Comparison of ENCODE assay signal across 1 cellular context in genomic region chr3:69250014-69250413, GRCh38.
TF ChIP-seq lines count a peak whose summit lies in the region.

No MANE protein-coding gene starts in this region.

TF ChIP-seq in HEK293, 187 proteins besides CTCF, POLR2A, EP300 and RAD21 (continued from another document and continues in another):
- TF ChIP-seq ZNF626 (tag by site-specific recombination; IDR thresholded peaks at IDR 0.05): no peak
- TF ChIP-seq, protein P1, sequence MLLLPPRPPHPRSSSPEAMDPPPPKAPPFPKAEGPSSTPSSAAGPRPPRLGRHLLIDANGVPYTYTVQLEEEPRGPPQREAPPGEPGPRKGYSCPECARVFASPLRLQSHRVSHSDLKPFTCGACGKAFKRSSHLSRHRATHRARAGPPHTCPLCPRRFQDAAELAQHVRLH (tag by site-specific recombination; IDR thresholded peaks at IDR 0.05): peak; percentile 95
- TF ChIP-seq ZNF175 (tag by site-specific recombination; IDR thresholded peaks at IDR 0.05): no peak
- TF ChIP-seq ZNF433 (tag by site-specific recombination; IDR thresholded peaks at IDR 0.05; ENCODE audit: low read depth): no peak
- TF ChIP-seq ZNF416 (tag by site-specific recombination; IDR thresholded peaks at IDR 0.05): no peak
- peak; percentile 98 for TF ChIP-seq KLF8 (tag by site-specific recombination; IDR thresholded peaks at IDR 0.05)
- no peak for TF ChIP-seq ZNF248 (tag by site-specific recombination; IDR thresholded peaks at IDR 0.05)
- TF ChIP-seq ZNF24 (tag by site-specific recombination; IDR thresholded peaks at IDR 0.05): peak; percentile 91
- TF ChIP-seq, protein P2, sequence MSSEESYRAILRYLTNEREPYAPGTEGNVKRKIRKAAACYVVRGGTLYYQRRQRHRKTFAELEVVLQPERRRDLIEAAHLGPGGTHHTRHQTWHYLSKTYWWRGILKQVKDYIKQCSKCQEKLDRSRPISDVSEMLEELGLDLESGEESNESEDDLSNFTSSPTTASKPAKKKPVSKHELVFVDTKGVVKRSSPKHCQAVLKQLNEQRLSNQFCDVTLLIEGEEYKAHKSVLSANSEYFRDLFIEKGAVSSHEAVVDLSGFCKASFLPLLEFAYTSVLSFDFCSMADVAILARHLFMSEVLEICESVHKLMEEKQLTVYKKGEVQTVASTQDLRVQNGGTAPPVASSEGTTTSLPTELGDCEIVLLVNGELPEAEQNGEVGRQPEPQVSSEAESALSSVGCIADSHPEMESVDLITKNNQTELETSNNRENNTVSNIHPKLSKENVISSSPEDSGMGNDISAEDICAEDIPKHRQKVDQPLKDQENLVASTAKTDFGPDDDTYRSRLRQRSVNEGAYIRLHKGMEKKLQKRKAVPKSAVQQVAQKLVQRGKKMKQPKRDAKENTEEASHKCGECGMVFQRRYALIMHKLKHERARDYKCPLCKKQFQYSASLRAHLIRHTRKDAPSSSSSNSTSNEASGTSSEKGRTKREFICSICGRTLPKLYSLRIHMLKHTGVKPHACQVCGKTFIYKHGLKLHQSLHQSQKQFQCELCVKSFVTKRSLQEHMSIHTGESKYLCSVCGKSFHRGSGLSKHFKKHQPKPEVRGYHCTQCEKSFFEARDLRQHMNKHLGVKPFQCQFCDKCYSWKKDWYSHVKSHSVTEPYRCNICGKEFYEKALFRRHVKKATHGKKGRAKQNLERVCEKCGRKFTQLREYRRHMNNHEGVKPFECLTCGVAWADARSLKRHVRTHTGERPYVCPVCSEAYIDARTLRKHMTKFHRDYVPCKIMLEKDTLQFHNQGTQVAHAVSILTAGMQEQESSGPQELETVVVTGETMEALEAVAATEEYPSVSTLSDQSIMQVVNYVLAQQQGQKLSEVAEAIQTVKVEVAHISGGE (tag by site-specific recombination; conservative IDR thresholded peaks at IDR 0.05; ENCODE audit: low read depth): 0 out of 2 replicates have a peak, but pooled peaks have one; percentile 34
- peak; percentile 61 for TF ChIP-seq KLF1 (tag by site-specific recombination; IDR thresholded peaks at IDR 0.05)
- peak; percentile 58; the same call in 1 of the 2 replicates for TF ChIP-seq ZNF394 (tag by site-specific recombination; IDR thresholded peaks at IDR 0.05; ENCODE audit: borderline replicate concordance)
- TF ChIP-seq ZNF140 (tag by site-specific recombination; IDR thresholded peaks at IDR 0.05): no peak
- peak; percentile 85 for TF ChIP-seq ZNF843 (tag by site-specific recombination; IDR thresholded peaks at IDR 0.05)
- TF ChIP-seq ZNF658 (tag by site-specific recombination; IDR thresholded peaks at IDR 0.05): no peak
- no peak for TF ChIP-seq SETDB1 (IDR thresholded peaks at IDR 0.05; ENCODE audit: insufficient read length, low read length)
- TF ChIP-seq ZNF530 (tag by site-specific recombination; IDR thresholded peaks at IDR 0.05; ENCODE audit: low read depth): no peak
- peak; percentile 72 for TF ChIP-seq TCF7L2 (IDR thresholded peaks at IDR 0.05; ENCODE audit: borderline replicate concordance, low read depth, low read length)
- TF ChIP-seq ZNF521 (tag by site-specific recombination; IDR thresholded peaks at IDR 0.05): no peak
- no peak for TF ChIP-seq ZNF302 (tag by site-specific recombination; IDR thresholded peaks at IDR 0.05; ENCODE audit: low read depth)
- no peak for TF ChIP-seq ZNF830 (tag by site-specific recombination; IDR thresholded peaks at IDR 0.05; ENCODE audit: low read depth)
- no peak for TF ChIP-seq ZNF449 (tag by site-specific recombination; IDR thresholded peaks at IDR 0.05)
- TF ChIP-seq ZNF2 (tag by site-specific recombination; IDR thresholded peaks at IDR 0.05): peak; percentile 96
- no peak for TF ChIP-seq ZNF155 (tag by site-specific recombination; IDR thresholded peaks at IDR 0.05)
- no peak for TF ChIP-seq ZNF514 (tag by site-specific recombination; IDR thresholded peaks at IDR 0.05)
- peak; percentile 32; the same call in 1 of the 2 replicates for TF ChIP-seq ZNF654 (tag by site-specific recombination; IDR thresholded peaks at IDR 0.05; ENCODE audit: low read depth)
- TF ChIP-seq ZNF791 (tag by site-specific recombination; IDR thresholded peaks at IDR 0.05): no peak
- TF ChIP-seq, protein P3, sequence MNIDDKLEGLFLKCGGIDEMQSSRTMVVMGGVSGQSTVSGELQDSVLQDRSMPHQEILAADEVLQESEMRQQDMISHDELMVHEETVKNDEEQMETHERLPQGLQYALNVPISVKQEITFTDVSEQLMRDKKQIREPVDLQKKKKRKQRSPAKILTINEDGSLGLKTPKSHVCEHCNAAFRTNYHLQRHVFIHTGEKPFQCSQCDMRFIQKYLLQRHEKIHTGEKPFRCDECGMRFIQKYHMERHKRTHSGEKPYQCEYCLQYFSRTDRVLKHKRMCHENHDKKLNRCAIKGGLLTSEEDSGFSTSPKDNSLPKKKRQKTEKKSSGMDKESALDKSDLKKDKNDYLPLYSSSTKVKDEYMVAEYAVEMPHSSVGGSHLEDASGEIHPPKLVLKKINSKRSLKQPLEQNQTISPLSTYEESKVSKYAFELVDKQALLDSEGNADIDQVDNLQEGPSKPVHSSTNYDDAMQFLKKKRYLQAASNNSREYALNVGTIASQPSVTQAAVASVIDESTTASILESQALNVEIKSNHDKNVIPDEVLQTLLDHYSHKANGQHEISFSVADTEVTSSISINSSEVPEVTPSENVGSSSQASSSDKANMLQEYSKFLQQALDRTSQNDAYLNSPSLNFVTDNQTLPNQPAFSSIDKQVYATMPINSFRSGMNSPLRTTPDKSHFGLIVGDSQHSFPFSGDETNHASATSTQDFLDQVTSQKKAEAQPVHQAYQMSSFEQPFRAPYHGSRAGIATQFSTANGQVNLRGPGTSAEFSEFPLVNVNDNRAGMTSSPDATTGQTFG (tag by site-specific recombination; IDR thresholded peaks at IDR 0.05; ENCODE audit: borderline replicate concordance): peak; percentile 81
- TF ChIP-seq ZEB2 (tag by site-specific recombination; IDR thresholded peaks at IDR 0.05): peak; percentile 76
- peak; percentile 84 for TF ChIP-seq ZBTB48 (tag by site-specific recombination; IDR thresholded peaks at IDR 0.05)
- TF ChIP-seq, protein P4, sequence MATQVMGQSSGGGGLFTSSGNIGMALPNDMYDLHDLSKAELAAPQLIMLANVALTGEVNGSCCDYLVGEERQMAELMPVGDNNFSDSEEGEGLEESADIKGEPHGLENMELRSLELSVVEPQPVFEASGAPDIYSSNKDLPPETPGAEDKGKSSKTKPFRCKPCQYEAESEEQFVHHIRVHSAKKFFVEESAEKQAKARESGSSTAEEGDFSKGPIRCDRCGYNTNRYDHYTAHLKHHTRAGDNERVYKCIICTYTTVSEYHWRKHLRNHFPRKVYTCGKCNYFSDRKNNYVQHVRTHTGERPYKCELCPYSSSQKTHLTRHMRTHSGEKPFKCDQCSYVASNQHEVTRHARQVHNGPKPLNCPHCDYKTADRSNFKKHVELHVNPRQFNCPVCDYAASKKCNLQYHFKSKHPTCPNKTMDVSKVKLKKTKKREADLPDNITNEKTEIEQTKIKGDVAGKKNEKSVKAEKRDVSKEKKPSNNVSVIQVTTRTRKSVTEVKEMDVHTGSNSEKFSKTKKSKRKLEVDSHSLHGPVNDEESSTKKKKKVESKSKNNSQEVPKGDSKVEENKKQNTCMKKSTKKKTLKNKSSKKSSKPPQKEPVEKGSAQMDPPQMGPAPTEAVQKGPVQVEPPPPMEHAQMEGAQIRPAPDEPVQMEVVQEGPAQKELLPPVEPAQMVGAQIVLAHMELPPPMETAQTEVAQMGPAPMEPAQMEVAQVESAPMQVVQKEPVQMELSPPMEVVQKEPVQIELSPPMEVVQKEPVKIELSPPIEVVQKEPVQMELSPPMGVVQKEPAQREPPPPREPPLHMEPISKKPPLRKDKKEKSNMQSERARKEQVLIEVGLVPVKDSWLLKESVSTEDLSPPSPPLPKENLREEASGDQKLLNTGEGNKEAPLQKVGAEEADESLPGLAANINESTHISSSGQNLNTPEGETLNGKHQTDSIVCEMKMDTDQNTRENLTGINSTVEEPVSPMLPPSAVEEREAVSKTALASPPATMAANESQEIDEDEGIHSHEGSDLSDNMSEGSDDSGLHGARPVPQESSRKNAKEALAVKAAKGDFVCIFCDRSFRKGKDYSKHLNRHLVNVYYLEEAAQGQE (tag by site-specific recombination; IDR thresholded peaks at IDR 0.05): peak; percentile 63; the same call in 1 of the 2 replicates
- no peak for TF ChIP-seq ZNF426 (tag by site-specific recombination; IDR thresholded peaks at IDR 0.05)
- 0 out of 2 replicates have a peak, but pooled peaks have one; percentile 48 for TF ChIP-seq ZNF518A (tag by site-specific recombination; conservative IDR thresholded peaks at IDR 0.05; ENCODE audit: low read depth)
- no peak for TF ChIP-seq ZBTB20 (tag by site-specific recombination; IDR thresholded peaks at IDR 0.05)
- TF ChIP-seq ZNF26 (tag by site-specific recombination; IDR thresholded peaks at IDR 0.05): no peak
- TF ChIP-seq ZXDB (tag by site-specific recombination; IDR thresholded peaks at IDR 0.05): peak; percentile 97
- no peak for TF ChIP-seq HOXC10 (CRISPR knock-in tag; IDR thresholded peaks at IDR 0.05)
- 0 out of 2 replicates have a peak, but pooled peaks have one; percentile 62 for TF ChIP-seq KLF16 (tag by site-specific recombination; IDR thresholded peaks at IDR 0.05)
- no peak for TF ChIP-seq ZNF701 (tag by site-specific recombination; IDR thresholded peaks at IDR 0.05)
- TF ChIP-seq GFI1B (tag by site-specific recombination; IDR thresholded peaks at IDR 0.05): peak; percentile 42; the same call in 1 of the 2 replicates
- TF ChIP-seq ZNF366 (tag by site-specific recombination; conservative IDR thresholded peaks at IDR 0.05): peak; percentile 74
- TF ChIP-seq ZNF692 (tag by site-specific recombination; IDR thresholded peaks at IDR 0.05): peak; percentile 96
- TF ChIP-seq ZNF169 (tag by site-specific recombination; IDR thresholded peaks at IDR 0.05): 0 out of 2 replicates have a peak, but pooled peaks have one; percentile 56
- TF ChIP-seq ZNF624 (tag by site-specific recombination; IDR thresholded peaks at IDR 0.05): no peak
- no peak for TF ChIP-seq ZNF473 (tag by site-specific recombination; IDR thresholded peaks at IDR 0.05)
- TF ChIP-seq ZBTB17 (tag by site-specific recombination; IDR thresholded peaks at IDR 0.05): peak; percentile 87
- TF ChIP-seq ZNF747 (tag by site-specific recombination; IDR thresholded peaks at IDR 0.05): no peak
- peak; percentile 98 for TF ChIP-seq ZNF324 (tag by site-specific recombination; IDR thresholded peaks at IDR 0.05)
- TF ChIP-seq ZNF707 (tag by site-specific recombination; IDR thresholded peaks at IDR 0.05): 0 out of 2 replicates have a peak, but pooled peaks have one; percentile 40
